In genomic region chr19:46270521-46271256, GRCh38 we compare ENCODE assay signal across 19 cellular contexts. TPM values are rescaled to one million over a fixed set of nuclear protein-coding genes. Genes with fewer than 3 reads are reported as not detected.
DNase-seq lines count a peak whose midpoint lies in the region; TF ChIP-seq lines count a peak whose summit lies in the region.
"Had no signal": no experiment of that assay in that cellular context is flagged by ENCODE, and none has a peak within 500 bp of the region (broad histone marks: within the 10 kb centered on the region; RNA-seq: fewer than 3 reads in every experiment).

No MANE protein-coding gene starts in this region.

- no peaks in the 10 kb centered on the region for H3K36me3 ChIP-seq in PC-9 (ENCODE audit: low read depth)
- peaks cover 42% of the 10 kb centered on the region for H3K36me3 ChIP-seq in endodermal cell (ENCODE audit: control insufficient read depth, insufficient read depth, low read length)
- no peaks in the 10 kb centered on the region for H3K36me3 ChIP-seq in CD8-positive, alpha-beta memory T cell (ENCODE audit: insufficient read depth, low read length)
- no peaks in the 10 kb centered on the region for H3K36me3 ChIP-seq in stomach
- H3K36me3 ChIP-seq in CD4-positive, alpha-beta memory T cell (ENCODE audit: insufficient read depth, low read length): no peaks in the 10 kb centered on the region

- 44 to 48% methylated on average over 11 to 17 of the region's 17 CpGs for WGBS in endodermal cell (ENCODE audit: insufficient coverage in 1 of 2, insufficient read length in 1 of 2), 2 experiments
- WGBS in stomach, 5 donors: 28 to 37% (median 34%) methylated on average over 17 of the region's 17 CpGs

- peak overlapping the region; percentile 14; the same call in 1 of the 2 replicates for H3K4me3 ChIP-seq in PC-9
- peak overlapping the region; percentile 90 for H3K4me3 ChIP-seq in endodermal cell (ENCODE audit: low read length)
- H3K4me3 ChIP-seq in CD8-positive, alpha-beta memory T cell (ENCODE audit: low read length): no peak overlapping the region
- H3K4me3 ChIP-seq in stomach: no peak overlapping the region
- no peak overlapping the region for H3K4me3 ChIP-seq in CD4-positive, alpha-beta memory T cell (ENCODE audit: low read length in 2 of 2)

- H4K20me1 ChIP-seq in PC-9 (ENCODE audit: insufficient read depth): no peaks in the 10 kb centered on the region

- no peaks in the 10 kb centered on the region for H3K79me2 ChIP-seq in PC-9 (ENCODE audit: low read depth)

- TF ChIP-seq CTCF in PC-9 (conservative IDR thresholded peaks at IDR 0.05) (no peak), endodermal cell (conservative IDR thresholded peaks at IDR 0.05) (no peak), nephron progenitor cell (IDR thresholded peaks at IDR 0.05) (no peak), stomach (IDR thresholded peaks at IDR 0.05) (no peak)

- H3K27me3 Mint-ChIP-seq in endodermal cell (ENCODE audit: insufficient read depth) (no peaks in the 10 kb centered on the region), nephron progenitor cell (ENCODE audit: low read depth, poor library complexity) (peaks cover 12% of the 10 kb centered on the region)
- H3K27me3 Mint-ChIP-seq in CD8-positive, alpha-beta memory T cell: peaks cover 22 to 59% of the 10 kb centered on the region in 2 donors
- H3K27me3 Mint-ChIP-seq in CD4-positive, alpha-beta memory T cell: peaks cover 21 to 30% of the 10 kb centered on the region in 2 donors

- H3K9me2 ChIP-seq in PC-9 (ENCODE audit: insufficient read depth): no peaks in the 10 kb centered on the region

- H3K4me2 ChIP-seq in PC-9: peak overlapping the region; percentile 66

- TF ChIP-seq EP300 in stomach (IDR thresholded peaks at IDR 0.05): no peak

- H2AFZ ChIP-seq in PC-9: no peak overlapping the region

- H3K27ac Mint-ChIP-seq in endodermal cell: peak overlapping the region; percentile 96
- H3K27ac Mint-ChIP-seq in nephron progenitor cell: no peak overlapping the region
- H3K27ac Mint-ChIP-seq in CD8-positive, alpha-beta memory T cell: no peak overlapping the region
- no peak overlapping the region for H3K27ac Mint-ChIP-seq in CD4-positive, alpha-beta memory T cell

- H3K27ac ChIP-seq in PC-9 (peak overlapping the region; percentile 87), endodermal cell (ENCODE audit: low read depth, low read length) (peak overlapping the region; percentile 55), stomach (no peak overlapping the region)
- no peak overlapping the region for H3K27ac ChIP-seq in CD8-positive, alpha-beta memory T cell (ENCODE audit: low read depth, low read length)
- H3K27ac ChIP-seq in CD4-positive, alpha-beta memory T cell (ENCODE audit: low read depth, low read length): no peak overlapping the region

- H3K27me3 ChIP-seq in PC-9 (ENCODE audit: insufficient read depth, low read depth) (no peaks in the 10 kb centered on the region), endodermal cell (ENCODE audit: control insufficient read depth, insufficient read depth, low read length, poor library complexity, severe bottlenecking) (no peaks in the 10 kb centered on the region), stomach (peaks cover 0 to 57% (median 10%) of the 10 kb centered on the region in 3 donors)
- H3K27me3 ChIP-seq in CD8-positive, alpha-beta memory T cell (ENCODE audit: insufficient read depth, low read length, poor library complexity, severe bottlenecking): peaks cover 27% of the 10 kb centered on the region
- peaks cover 6% of the 10 kb centered on the region for H3K27me3 ChIP-seq in CD4-positive, alpha-beta memory T cell (ENCODE audit: insufficient read depth, low read length)

- no TSS peak for BruUV-seq in PC-9 (replicated peaks; lab: Mats Ljungman, UMichigan)

- H3K4me3 Mint-ChIP-seq in endodermal cell: no peak overlapping the region
- H3K4me3 Mint-ChIP-seq in nephron progenitor cell: peak overlapping the region; percentile 31
- H3K4me3 Mint-ChIP-seq in CD8-positive, alpha-beta memory T cell: no peak overlapping the region
- H3K4me3 Mint-ChIP-seq in CD4-positive, alpha-beta memory T cell: no peak overlapping the region

- H3K9me3 Mint-ChIP-seq in endodermal cell (peaks cover 23% of the 10 kb centered on the region), nephron progenitor cell (no peaks in the 10 kb centered on the region)
- no peaks in the 10 kb centered on the region for H3K9me3 Mint-ChIP-seq in CD8-positive, alpha-beta memory T cell
- H3K9me3 Mint-ChIP-seq in CD4-positive, alpha-beta memory T cell: no peaks in the 10 kb centered on the region

- H3K36me3 Mint-ChIP-seq in endodermal cell (ENCODE audit: low read depth): peaks cover 51% of the 10 kb centered on the region
- no peaks in the 10 kb centered on the region for H3K36me3 Mint-ChIP-seq in nephron progenitor cell (ENCODE audit: low read depth)
- H3K36me3 Mint-ChIP-seq in CD8-positive, alpha-beta memory T cell: no peaks in the 10 kb centered on the region
- H3K36me3 Mint-ChIP-seq in CD4-positive, alpha-beta memory T cell: no peaks in the 10 kb centered on the region

- peaks cover 29% of the 10 kb centered on the region for H3K4me1 ChIP-seq in PC-9 (replicated peaks; ENCODE audit: insufficient read depth)
- peaks cover 3% of the 10 kb centered on the region for H3K4me1 ChIP-seq in endodermal cell (ENCODE audit: control insufficient read depth, insufficient read depth, low read length)
- no peaks in the 10 kb centered on the region for H3K4me1 ChIP-seq in CD8-positive, alpha-beta memory T cell (ENCODE audit: insufficient read depth, low read length)
- H3K4me1 ChIP-seq in stomach: no peaks in the 10 kb centered on the region
- no peaks in the 10 kb centered on the region for H3K4me1 ChIP-seq in CD4-positive, alpha-beta memory T cell (ENCODE audit: insufficient read depth, low read length)

- H3K4me1 Mint-ChIP-seq in endodermal cell: peaks cover 32% of the 10 kb centered on the region
- peaks cover 16% of the 10 kb centered on the region for H3K4me1 Mint-ChIP-seq in nephron progenitor cell
- peaks cover 5 to 17% (median 13%) of the 10 kb centered on the region in 3 donors for H3K4me1 Mint-ChIP-seq in CD8-positive, alpha-beta memory T cell
- peaks cover 3 to 7% (median 5%) of the 10 kb centered on the region in 4 donors for H3K4me1 Mint-ChIP-seq in CD4-positive, alpha-beta memory T cell

- CTCF ChIA-PET in PC-9 (lab: Charles Lee): interaction anchor here (1.0 kb wide), 1 partner anchor 9 kb away, joined by 5 read pairs; no protein-coding TSS in a partner anchor
- CTCF ChIA-PET in CD8-positive, alpha-beta memory T cell (lab: Charles Lee): no interaction called here
- CTCF ChIA-PET in CD4-positive, alpha-beta memory T cell (lab: Charles Lee; ENCODE audit: partially characterized antibody): interaction anchor here (1.4 kb wide), 1 partner anchor 242 kb away, joined by 4 read pairs; no protein-coding TSS in a partner anchor

- intact Hi-C loops in PC-9 (cut with micrococcal nuclease; ENCODE audit: unreplicated experiment) (no loop called here), stomach (cut with DNase I; ENCODE audit: low total_unique reads) (no loop called here)
- intact Hi-C loops in CD4-positive, alpha-beta memory T cell (cut with micrococcal nuclease): no loop called here

- TF ChIP-seq POLR2A in stomach (IDR thresholded peaks at IDR 0.05): no peak

- peaks cover 29% of the 10 kb centered on the region for H3F3A ChIP-seq in PC-9 (ENCODE audit: insufficient read depth, low read depth)

- DNase-seq in ELF-1 (ENCODE audit: low read depth, low spot score): peak; percentile 44
- DNase-seq in PC-9: no peak
- no peak for DNase-seq in endodermal cell
- no peak for DNase-seq in nephron progenitor cell
- no peak for DNase-seq in CD8-positive, alpha-beta memory T cell
- no peak for DNase-seq in stomach
- DNase-seq in CD4-positive, alpha-beta memory T cell: no peak
- DNase-seq in D341Med (ENCODE audit: low spot score): no peak
- DNase-seq: ACHN, DMS153, EL, Karpas-422, MM.1S, NCI-H1105, NCI-H187, NCI-H446, NCI-H748 treated with DMSO at 0.1 percent for 48 hours, SHP77 treated with DMSO at 0.1 percent for 48 hours had no signal

- H3K9me3 ChIP-seq in PC-9 (ENCODE audit: insufficient read depth, low read depth) (no peaks in the 10 kb centered on the region), endodermal cell (ENCODE audit: control insufficient read depth, low read length) (peaks cover 16% of the 10 kb centered on the region), stomach (no peaks in the 10 kb centered on the region)
- H3K9me3 ChIP-seq in CD8-positive, alpha-beta memory T cell (ENCODE audit: low read length): no peaks in the 10 kb centered on the region
- H3K9me3 ChIP-seq in CD4-positive, alpha-beta memory T cell (ENCODE audit: control insufficient read depth in 1 of 2, low read length in 2 of 2): no peaks in the 10 kb centered on the region

- peak overlapping the region; percentile 59 for H3K9ac ChIP-seq in endodermal cell (ENCODE audit: extremely low read depth, low read length, poor library complexity, severe bottlenecking)

- POLR2A ChIA-PET in PC-9 (lab: Charles Lee; ENCODE audit: unreplicated experiment): no interaction called here
- POLR2A ChIA-PET in CD8-positive, alpha-beta memory T cell (lab: Charles Lee): no interaction called here
- POLR2A ChIA-PET in CD4-positive, alpha-beta memory T cell (lab: Charles Lee; ENCODE audit: partially characterized antibody): no interaction called here

RNA-seq across cellular contexts. Expression of gene HIF3A, which starts 26.2 kb away (rescaled TPM):
- 0.25 TPM in 1 of 2 replicates, not detected in the other for total RNA-seq in PC-9 (2021)
- 10 to 100 TPM; 41.6 to 71.9 TPM for total RNA-seq in endodermal cell
- polyA plus RNA-seq in endodermal cell (2013, experiment 1 of 2): 19.4 TPM
- polyA plus RNA-seq in endodermal cell (2013, experiment 2 of 2): 18.3 TPM
- not detected for total RNA-seq in CD8-positive, alpha-beta memory T cell
- polyA plus RNA-seq in CD8-positive, alpha-beta memory T cell: not detected
- total RNA-seq in stomach: 100 to 1,000 TPM in 4 of 5 donors, 10 to 100 TPM in 1; 83.2 to 235 (median 144) TPM
- polyA plus RNA-seq in stomach: 10 to 100 TPM; 17.6 to 22.0 (median 20.5) TPM
- not detected for total RNA-seq in CD4-positive, alpha-beta memory T cell
- polyA plus RNA-seq in CD4-positive, alpha-beta memory T cell: not detected
- total RNA-seq: H4 had no signal

RNA-seq across cellular contexts. Expression of gene IGFL1, which starts 41.1 kb away (rescaled TPM):
- total RNA-seq in PC-9 (2021) (2.6 and 3.7 TPM in 2 replicates), endodermal cell (not detected), stomach (not detected)
- not detected for polyA plus RNA-seq in endodermal cell (2013, experiment 1 of 2)
- not detected for polyA plus RNA-seq in endodermal cell (2013, experiment 2 of 2)
- total RNA-seq in CD8-positive, alpha-beta memory T cell: not detected
- not detected for polyA plus RNA-seq in CD8-positive, alpha-beta memory T cell
- polyA plus RNA-seq in stomach: under 1 TPM in 2 of 3 donors, not detected in 1; 0.50 to 0.88 TPM
- not detected for total RNA-seq in CD4-positive, alpha-beta memory T cell
- polyA plus RNA-seq in CD4-positive, alpha-beta memory T cell: not detected
- total RNA-seq: H4 had no signal

Comparison
In these comparisons a context has a peak if more than half of its experiments do, and no peak if none do; other contexts are left out.
1. H3K27ac ChIP-seq: peak in PC-9 (single experiment) and endodermal cell (single experiment); none in CD8-positive, alpha-beta memory T cell (single experiment), stomach (0 of 5) and CD4-positive, alpha-beta memory T cell (single experiment).
2. H3K4me3 ChIP-seq: peak in PC-9 (single experiment) and endodermal cell (single experiment); none in CD8-positive, alpha-beta memory T cell (single experiment), stomach (0 of 4) and CD4-positive, alpha-beta memory T cell (0 of 2).
3. RNA of gene HIF3A, which starts 26.2 kb away (total RNA-seq): 83.2 to 235 TPM in stomach and 41.6 to 71.9 TPM in endodermal cell; 0.25 TPM in PC-9, not detected in CD8-positive, alpha-beta memory T cell and not detected in CD4-positive, alpha-beta memory T cell; every median in the first group is over 10 times any median in the second.